ENCODE assay signal across 2 cellular contexts in the genomic region with DNA sequence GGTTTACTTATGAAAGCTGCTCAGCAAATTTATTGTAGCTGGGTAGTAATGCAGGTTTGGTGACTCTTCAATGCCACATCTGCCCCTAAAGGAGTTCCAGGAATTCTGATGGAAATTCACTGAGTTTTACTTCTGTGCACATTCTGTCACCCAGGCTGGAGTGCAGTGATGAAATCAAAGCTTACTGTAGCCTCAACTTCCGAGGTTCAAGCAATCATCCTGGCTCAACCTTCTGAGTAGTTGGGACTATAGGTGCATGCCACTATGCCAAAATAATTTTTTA.
TF ChIP-seq lines count a peak whose summit lies in the region.

No MANE protein-coding gene starts in this region.

TF ChIP-seq in IMR-90, 13 proteins besides CTCF, POLR2A, EP300 and RAD21:
- TF ChIP-seq SMC3 (IDR thresholded peaks at IDR 0.05; ENCODE audit: low read depth, low read length) (no peak), FOS (IDR thresholded peaks at IDR 0.05; ENCODE audit: low read depth, low read length) (no peak), MXI1 (IDR thresholded peaks at IDR 0.05; ENCODE audit: borderline replicate concordance, low read depth, low read length) (no peak), RCOR1 (IDR thresholded peaks at IDR 0.05; ENCODE audit: insufficient replicate concordance, low read length) (no peak), CHD1 (IDR thresholded peaks at IDR 0.05; ENCODE audit: low read depth, low read length) (no peak), MAFK (IDR thresholded peaks at IDR 0.05; ENCODE audit: low read depth, low read length) (no peak)
- TF ChIP-seq, protein P1, sequence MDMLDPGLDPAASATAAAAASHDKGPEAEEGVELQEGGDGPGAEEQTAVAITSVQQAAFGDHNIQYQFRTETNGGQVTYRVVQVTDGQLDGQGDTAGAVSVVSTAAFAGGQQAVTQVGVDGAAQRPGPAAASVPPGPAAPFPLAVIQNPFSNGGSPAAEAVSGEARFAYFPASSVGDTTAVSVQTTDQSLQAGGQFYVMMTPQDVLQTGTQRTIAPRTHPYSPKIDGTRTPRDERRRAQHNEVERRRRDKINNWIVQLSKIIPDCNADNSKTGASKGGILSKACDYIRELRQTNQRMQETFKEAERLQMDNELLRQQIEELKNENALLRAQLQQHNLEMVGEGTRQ (IDR thresholded peaks at IDR 0.05; ENCODE audit: low read depth, low read length): no peak

TF ChIP-seq in SK-N-SH treated with all-trans-retinoic acid at 6 μM for 48 hours, 23 proteins besides CTCF, POLR2A, EP300 and RAD21:
- TF ChIP-seq GLIS3 (CRISPR knock-in tag; IDR thresholded peaks at IDR 0.05): no peak
